8 cellular contexts compared by ENCODE assay signal in the genomic region with DNA sequence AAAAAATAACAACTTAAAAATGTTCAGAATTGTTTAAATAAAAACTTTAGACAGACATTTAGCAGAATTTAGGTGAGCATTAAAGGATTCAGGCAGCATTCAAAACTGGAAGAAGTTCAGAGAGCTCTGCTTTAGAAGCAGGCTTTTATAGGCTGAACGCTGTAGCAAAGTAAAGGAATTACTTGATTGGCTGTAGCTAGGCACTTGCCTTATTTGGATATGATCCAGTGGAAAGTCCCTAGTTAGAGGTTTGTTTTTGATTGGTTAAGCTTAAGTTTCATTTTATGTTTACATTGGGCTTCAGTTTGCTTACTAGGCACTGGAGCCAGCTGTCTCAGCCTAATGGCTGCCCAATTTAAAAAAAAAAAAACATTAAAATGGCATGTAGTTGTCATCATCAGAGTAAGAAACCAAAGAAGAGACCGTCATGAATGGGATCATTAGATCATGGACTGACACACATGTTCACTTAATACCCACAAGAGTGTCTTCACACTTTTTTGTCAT.
A peak's percentile ranks its signal among the peaks of the same experiment; 100 is the strongest.
DNase-seq lines count a peak whose midpoint lies in the region; ATAC-seq, FAIRE-seq and TF ChIP-seq lines count a peak whose summit lies in the region.

No MANE protein-coding gene starts in this region.

- H4K20me1 ChIP-seq in astrocyte (ENCODE audit: insufficient read depth, low read length): no peaks in the 10 kb centered on the region

- peak overlapping the region; percentile 55 for H2AFZ ChIP-seq in astrocyte (ENCODE audit: low read depth, low read length)

- H3K36me3 Mint-ChIP-seq in astrocyte (ENCODE audit: low read depth, unreplicated experiment): peaks cover 5% of the 10 kb centered on the region

- FAIRE-seq in astrocyte (lab: Jason Lieb, UNC): peak; percentile 37

- peak; percentile 97 to 98 for ATAC-seq in activated CD4-positive, CD25-positive, alpha-beta regulatory T cell treated with anti-CD3 and anti-CD28 coated beads, Interleukin-2, amount 50 U/mL, for 24 hours
- ATAC-seq in GM21619 (IDR thresholded peaks at IDR 0.05; ENCODE audit: unreplicated experiment): peak; percentile 91
- peak; percentile 98 for ATAC-seq in stimulated activated naive CD8-positive, alpha-beta T cell treated with anti-CD3 and anti-CD28 coated beads, Interleukin-15, Interleukin-2, amounts not matched to agents 100 U/mL and 50 U/mL, for 24 hours

- no peak for TF ChIP-seq CTCF in astrocyte (IDR thresholded peaks at IDR 0.05; ENCODE audit: insufficient read depth, low read depth, low read length)

- H3K4me1 Mint-ChIP-seq in astrocyte (ENCODE audit: low read depth, unreplicated experiment): peaks cover 7% of the 10 kb centered on the region

- H3K27ac ChIP-seq in astrocyte (ENCODE audit: low read depth, low read length): peak overlapping the region; percentile 38

- no peaks in the 10 kb centered on the region for H3K27me3 ChIP-seq in astrocyte (ENCODE audit: insufficient read depth, low read length)

- H3K79me2 ChIP-seq in astrocyte (ENCODE audit: insufficient read depth, low read length): no peaks in the 10 kb centered on the region

- no peaks in the 10 kb centered on the region for H3K9me3 ChIP-seq in astrocyte (ENCODE audit: insufficient read depth, low read depth, low read length)

- no peak overlapping the region for H3K9ac ChIP-seq in astrocyte (ENCODE audit: low read length)

- H3K4me2 ChIP-seq in astrocyte (ENCODE audit: low read length): peak overlapping the region; percentile 52

- peak overlapping the region; percentile 62 for H3K27ac Mint-ChIP-seq in astrocyte (ENCODE audit: unreplicated experiment)

- no peaks in the 10 kb centered on the region for H3K36me3 ChIP-seq in astrocyte (ENCODE audit: insufficient read depth, low read length)

- H3K4me1 ChIP-seq in astrocyte (ENCODE audit: insufficient read depth, low read length): no peaks in the 10 kb centered on the region

- no peaks in the 10 kb centered on the region for H3K27me3 Mint-ChIP-seq in astrocyte (ENCODE audit: low read depth, unreplicated experiment)

- no peak for DNase-seq in activated CD4-positive, CD25-positive, alpha-beta regulatory T cell treated with anti-CD3 and anti-CD28 coated beads, Interleukin-2, amount 50 U/mL, for 72 hours
- DNase-seq in HuH-7.5 (ENCODE audit: low spot score) (peak; percentile 82), OCI-M1 (lab: John Stamatoyannopoulos, UW) (peak; percentile 94), astrocyte (ENCODE audit: low read depth) (peak; percentile 93), iris pigment epithelial cell (ENCODE audit: low read depth) (peak; percentile 98)
- DNase-seq in stimulated activated naive CD8-positive, alpha-beta T cell treated with anti-CD3 and anti-CD28 coated beads, Interleukin-15, Interleukin-2, amounts not matched to agents 100 U/mL and 50 U/mL, for 24 hours: no peak

- no peaks in the 10 kb centered on the region for H3K9me3 Mint-ChIP-seq in astrocyte (ENCODE audit: unreplicated experiment)

- no peak overlapping the region for H3K4me3 Mint-ChIP-seq in astrocyte (ENCODE audit: unreplicated experiment)

- no peak overlapping the region for H3K4me3 ChIP-seq in astrocyte (ENCODE audit: insufficient read depth, low read depth, low read length)

Comparison
In these comparisons a context has a peak if more than half of its experiments do, and no peak if none do; other contexts are left out.
1. DNase-seq: peak in HuH-7.5 (single experiment), OCI-M1 (single experiment), astrocyte (single experiment) and iris pigment epithelial cell (single experiment); none in activated CD4-positive, CD25-positive, alpha-beta regulatory T cell treated with anti-CD3 and anti-CD28 coated beads, Interleukin-2, amount 50 U/mL, for 72 hours (single experiment) and stimulated activated naive CD8-positive, alpha-beta T cell treated with anti-CD3 and anti-CD28 coated beads, Interleukin-15, Interleukin-2, amounts not matched to agents 100 U/mL and 50 U/mL, for 24 hours (single experiment).
2. Peak in every context shown above with its lines, with median percentiles within 50 percentile points of each other: ATAC-seq.